8 cellular contexts compared by ENCODE assay signal in genomic region chr17:19031729-19032128, GRCh38. TPM values are rescaled to one million over a fixed set of nuclear protein-coding genes. Genes with fewer than 3 reads are reported as not detected.
DNase-seq lines count a peak whose midpoint lies in the region; ATAC-seq and TF ChIP-seq lines count a peak whose summit lies in the region.
"Not testable (repeated sequence)": the region's sequence is repeated elsewhere in the genome, so short reads cannot be mapped to it uniquely, and the experiment has no call there.

No MANE protein-coding gene starts in this region.

- H3K27ac ChIP-seq in GM23248: peak overlapping the region; percentile 52
- not testable (repeated sequence) for H3K27ac ChIP-seq in RWPE2 (ENCODE audit: poor library complexity, severe bottlenecking); hepatocyte

- DNase-seq in Calu3 (peak; percentile 86), RWPE2 (ENCODE audit: low spot score) (peak; percentile 29), posterior vena cava (ENCODE audit: low spot score) (peak; percentile 90)
- DNase-seq in GM23248; choroid plexus epithelial cell (ENCODE audit: low read depth); hepatocyte (ENCODE audit: low spot score): not testable (repeated sequence)
- DNase-seq in activated T-cell treated with anti-CD3 and anti-CD28 coated beads, Interleukin-2, amount 50 U/mL, for 24 hours: peak; percentile 71

- not testable (repeated sequence) for H3K9me3 ChIP-seq in GM23248 (ENCODE audit: low read depth); RWPE2 (ENCODE audit: severe bottlenecking); hepatocyte (ENCODE audit: low read depth)

- H3K4me1 Mint-ChIP-seq in Calu3 (ENCODE audit: low read depth, unreplicated experiment); activated T-cell treated with anti-CD3 and anti-CD28 coated beads, Interleukin-2, amount 50 U/mL, for 24 hours (ENCODE audit: low read depth); stimulated activated memory B cell treated with anti-CD40 and anti-IgM and Interleukin-4, amounts not matched to agents 10 μg/mL and 1 μg/mL and 100 μg/mL, for 72 hours: not testable (repeated sequence)

- not testable (repeated sequence) for H3K79me2 ChIP-seq in GM23248 (ENCODE audit: insufficient read depth); hepatocyte

- peak overlapping the region; percentile 54 for H3K9ac ChIP-seq in GM23248

- not testable (repeated sequence) for H3K4me3 Mint-ChIP-seq in Calu3 (ENCODE audit: low read depth, unreplicated experiment); activated T-cell treated with anti-CD3 and anti-CD28 coated beads, Interleukin-2, amount 50 U/mL, for 24 hours; stimulated activated memory B cell treated with anti-CD40 and anti-IgM and Interleukin-4, amounts not matched to agents 10 μg/mL and 1 μg/mL and 100 μg/mL, for 72 hours

- H4K20me1 ChIP-seq in GM23248 (ENCODE audit: insufficient read depth); hepatocyte (ENCODE audit: insufficient read depth, poor library complexity, severe bottlenecking): not testable (repeated sequence)

- WGBS in GM23248 (ENCODE audit: low coverage in 1 of 2, low lambda C conversion rate in 2 of 2, missing lambda C conversion rate in 2 of 2), 2 experiments: no CpG with 5 or more reads among the region's 4 CpGs
- WGBS in hepatocyte (ENCODE audit: low lambda C conversion rate, missing lambda C conversion rate): no CpG with 5 or more reads among the region's 4 CpGs

- not testable (repeated sequence) for H3K9me2 ChIP-seq in GM23248 (ENCODE audit: insufficient read depth); hepatocyte (replicated peaks; ENCODE audit: insufficient read depth)

- H3K4me2 ChIP-seq in GM23248 (ENCODE audit: unreplicated experiment); hepatocyte: not testable (repeated sequence)

- in situ Hi-C loops in GM23248 (cut with MboI): not testable (repeated sequence)

- not testable (repeated sequence) for H3K27me3 ChIP-seq in GM23248 (replicated peaks; ENCODE audit: insufficient read depth); RWPE2 (ENCODE audit: insufficient read depth, poor library complexity, severe bottlenecking); hepatocyte

- not testable (repeated sequence) for H3K9me3 Mint-ChIP-seq in Calu3 (ENCODE audit: low read depth, unreplicated experiment); activated T-cell treated with anti-CD3 and anti-CD28 coated beads, Interleukin-2, amount 50 U/mL, for 24 hours; stimulated activated memory B cell treated with anti-CD40 and anti-IgM and Interleukin-4, amounts not matched to agents 10 μg/mL and 1 μg/mL and 100 μg/mL, for 72 hours

- not testable (repeated sequence) for H3K36me3 ChIP-seq in GM23248 (ENCODE audit: low read depth); RWPE2 (ENCODE audit: low read depth); hepatocyte (replicated peaks; ENCODE audit: insufficient read depth, low read depth)

- not testable (repeated sequence) for H3K27me3 Mint-ChIP-seq in Calu3 (ENCODE audit: unreplicated experiment); activated T-cell treated with anti-CD3 and anti-CD28 coated beads, Interleukin-2, amount 50 U/mL, for 24 hours; stimulated activated memory B cell treated with anti-CD40 and anti-IgM and Interleukin-4, amounts not matched to agents 10 μg/mL and 1 μg/mL and 100 μg/mL, for 72 hours

- not testable (repeated sequence) for H3K4me1 ChIP-seq in GM23248 (ENCODE audit: insufficient read depth); RWPE2 (ENCODE audit: insufficient read depth, poor library complexity, severe bottlenecking); hepatocyte (ENCODE audit: insufficient read depth)

- intact Hi-C loops in Calu3 (cut with micrococcal nuclease; ENCODE audit: unreplicated experiment); posterior vena cava (cut with DNase I): not testable (repeated sequence)

- H3K27ac Mint-ChIP-seq in Calu3 (ENCODE audit: unreplicated experiment); activated T-cell treated with anti-CD3 and anti-CD28 coated beads, Interleukin-2, amount 50 U/mL, for 24 hours; stimulated activated memory B cell treated with anti-CD40 and anti-IgM and Interleukin-4, amounts not matched to agents 10 μg/mL and 1 μg/mL and 100 μg/mL, for 72 hours: not testable (repeated sequence)

- ATAC-seq in RWPE2 (ENCODE audit: low read depth): peak; percentile 83
- peak; percentile 69 for ATAC-seq in stimulated activated memory B cell treated with anti-CD40 and anti-IgM and Interleukin-4, amounts not matched to agents 10 μg/mL and 1 μg/mL and 100 μg/mL, for 72 hours

- CTCF ChIA-PET in Calu3 (lab: Charles Lee): not testable (repeated sequence)

- BruUV-seq in Calu3 (replicated peaks; lab: Mats Ljungman, UMichigan): not testable (repeated sequence)

- not testable (repeated sequence) for H3K36me3 Mint-ChIP-seq in Calu3 (ENCODE audit: insufficient read depth, unreplicated experiment); activated T-cell treated with anti-CD3 and anti-CD28 coated beads, Interleukin-2, amount 50 U/mL, for 24 hours (ENCODE audit: low read depth); stimulated activated memory B cell treated with anti-CD40 and anti-IgM and Interleukin-4, amounts not matched to agents 10 μg/mL and 1 μg/mL and 100 μg/mL, for 72 hours

- not testable (repeated sequence) for H3K4me3 ChIP-seq in GM23248; RWPE2 (ENCODE audit: severe bottlenecking); choroid plexus epithelial cell (ENCODE audit: low read depth, low read length); hepatocyte

- not testable (repeated sequence) for H2AFZ ChIP-seq in GM23248, hepatocyte

- peak; percentile 53 for TF ChIP-seq CTCF in Calu3 (IDR thresholded peaks at IDR 0.05; ENCODE audit: unreplicated experiment)
- not testable (repeated sequence) for TF ChIP-seq CTCF in RWPE2 (IDR thresholded peaks at IDR 0.05; ENCODE audit: poor library complexity, severe bottlenecking)
- peak; percentile 39 for TF ChIP-seq CTCF in choroid plexus epithelial cell (conservative IDR thresholded peaks at IDR 0.05; ENCODE audit: low read depth, low read length)
- TF ChIP-seq CTCF in hepatocyte (IDR thresholded peaks at IDR 0.05; ENCODE audit: poor library complexity): peak; percentile 35

- H3F3A ChIP-seq in GM23248 (ENCODE audit: insufficient read depth): not testable (repeated sequence)

RNA-seq across cellular contexts. Expression of gene GRAP, which starts 15.0 kb away (rescaled TPM):
- total RNA-seq in Calu3 (2022) (not detected in 2 replicates), hepatocyte (1.3 TPM in 1 of 2 replicates, not detected in the other), posterior vena cava (1 to 10 TPM; 4.0 to 6.8 TPM)
- not detected in 2 replicates for total RNA-seq in GM23248 (2014; rRNA removed; shearing (Covaris generic))
- polyA plus RNA-seq in GM23248 (2016; fragmentation: Nextera tagmentation; extraction: Ambion mirVana) (not detected in 2 replicates), hepatocyte (0.54 and 0.81 TPM in 2 replicates)

RNA-seq across cellular contexts. Expression of gene FAM83G, which starts 27.2 kb away (rescaled TPM):
- total RNA-seq in Calu3 (2022) (21.2 and 21.5 TPM in 2 replicates), hepatocyte (19.3 and 25.4 TPM in 2 replicates), posterior vena cava (10 to 100 TPM in 1 of 2 donors, 1 to 10 TPM in 1; 2.8 to 10.9 TPM)
- total RNA-seq in GM23248 (2014; rRNA removed; shearing (Covaris generic)): 26.2 and 27.7 TPM in 2 replicates
- polyA plus RNA-seq in GM23248 (2016; fragmentation: Nextera tagmentation; extraction: Ambion mirVana) (8.9 and 9.3 TPM in 2 replicates), hepatocyte (13.9 and 14.7 TPM in 2 replicates)
